ENCODE assay signal across 18 cellular contexts in the genomic region with DNA sequence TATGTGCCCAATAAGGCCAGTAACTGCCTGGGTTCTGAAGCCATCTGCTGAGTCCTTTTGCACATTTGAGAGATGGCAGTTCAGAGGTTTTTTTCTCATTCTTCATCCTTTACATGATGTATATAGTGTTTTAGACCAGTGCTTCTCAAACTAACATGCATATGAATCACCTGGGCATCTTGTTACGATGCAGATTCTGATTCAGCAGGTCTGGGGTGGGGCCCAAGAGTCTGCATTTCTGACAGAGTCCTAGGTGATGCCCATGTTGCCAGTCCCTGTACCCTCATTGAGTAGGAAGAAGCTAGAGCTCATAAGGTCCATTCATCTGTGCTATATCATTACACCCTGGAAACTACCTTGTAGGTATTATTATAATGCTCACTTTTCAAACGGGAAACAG. TPM values are rescaled to one million over a fixed set of nuclear protein-coding genes. Genes with fewer than 3 reads are reported as not detected.
DNase-seq lines count a peak whose midpoint lies in the region; ATAC-seq and TF ChIP-seq lines count a peak whose summit lies in the region.
"Had no signal": no experiment of that assay in that cellular context is flagged by ENCODE, and none has a peak within 500 bp of the region (broad histone marks: within the 10 kb centered on the region; RNA-seq: fewer than 3 reads in every experiment).

No MANE protein-coding gene starts in this region.

- H3K4me3 ChIP-seq in epithelial cell of esophagus (ENCODE audit: low read length), result no peak overlapping the region
- H3K4me3 ChIP-seq in gastrocnemius medialis, result no peak overlapping the region
- H3K4me3 ChIP-seq: K562, Peyer's patch had no signal

- TF ChIP-seq CTCF in HFFc6 (IDR thresholded peaks at IDR 0.05) (no peak), epithelial cell of esophagus (IDR thresholded peaks at IDR 0.05; ENCODE audit: insufficient read depth, low read depth, low read length, missing control alignments) (no peak), gastrocnemius medialis (IDR thresholded peaks at IDR 0.05 in 4 of 5, conservative IDR thresholded peaks at IDR 0.05 in 1 of 5) (no peak)

- peaks cover 12% of the 10 kb centered on the region for H3K36me3 Mint-ChIP-seq in activated naive CD8-positive, alpha-beta T cell treated with anti-CD3 and anti-CD28 coated beads for 36 hours
- H3K36me3 Mint-ChIP-seq in activated naive CD8-positive, alpha-beta T cell treated with anti-CD3 and anti-CD28 coated beads, Interleukin-2, amount 50 U/mL, for 24 hours (ENCODE audit: low read depth), result peaks cover 12% of the 10 kb centered on the region
- H3K36me3 Mint-ChIP-seq in HFFc6 (ENCODE audit: low read depth), result peaks cover 11% of the 10 kb centered on the region

- TF ChIP-seq POLR2A in gastrocnemius medialis (IDR thresholded peaks at IDR 0.05), result no peak

- peaks cover 12 to 23% of the 10 kb centered on the region in 2 donors for H3K4me1 ChIP-seq in gastrocnemius medialis

- peaks cover 26% of the 10 kb centered on the region for H3K4me1 Mint-ChIP-seq in activated naive CD8-positive, alpha-beta T cell treated with anti-CD3 and anti-CD28 coated beads for 36 hours
- H3K4me1 Mint-ChIP-seq in activated naive CD8-positive, alpha-beta T cell treated with anti-CD3 and anti-CD28 coated beads, Interleukin-2, amount 50 U/mL, for 24 hours, result peaks cover 28% of the 10 kb centered on the region
- peaks cover 45% of the 10 kb centered on the region for H3K4me1 Mint-ChIP-seq in HFFc6 (ENCODE audit: low read depth)

- in situ Hi-C loops in gastrocnemius medialis (cut with MboI; ENCODE audit: low sequenced_read_pairs in 4 of 4), result no loop called here

- ATAC-seq in activated naive CD8-positive, alpha-beta T cell treated with anti-CD3 and anti-CD28 coated beads, Interleukin-2, amount 50 U/mL, for 24 hours, result no peak
- ATAC-seq in gastrocnemius medialis (no peak), GM18873 (IDR thresholded peaks at IDR 0.05; ENCODE audit: low FRiP score, unreplicated experiment) (no peak)
- ATAC-seq: K562 had no signal

- peak overlapping the region; percentile 14 to 68 (median 48) for H3K27ac ChIP-seq in gastrocnemius medialis
- H3K27ac ChIP-seq: C4-2B, Peyer's patch had no signal

- H3K36me3 ChIP-seq in gastrocnemius medialis, result peaks cover 0 to 19% of the 10 kb centered on the region in 2 donors

- DNase-seq in activated naive CD8-positive, alpha-beta T cell treated with anti-CD3 and anti-CD28 coated beads for 36 hours, result no peak
- no peak for DNase-seq in activated naive CD8-positive, alpha-beta T cell treated with anti-CD3 and anti-CD28 coated beads, Interleukin-2, amount 50 U/mL, for 24 hours
- DNase-seq in HFFc6 (no peak), epithelial cell of esophagus (ENCODE audit: low read depth) (peak; percentile 52), gastrocnemius medialis (no peak), NCI-H1105 (lab: John Stamatoyannopoulos, UW) (no peak)
- DNase-seq in activated CD4-positive, alpha-beta T cell treated with anti-CD3 and anti-CD28 coated beads for 48 hours, result no peak
- DNase-seq: DMS79 treated with DMSO at 0.1 percent for 48 hours, H9, NCI-H1092, NCI-H1436 treated with DMSO at 0.1 percent for 48 hours, NCI-H2029, NCI-H524 treated with DMSO at 0.1 percent for 48 hours, NCI-H82, Peyer's patch had no signal

- no peaks in the 10 kb centered on the region for H3K27me3 Mint-ChIP-seq in activated naive CD8-positive, alpha-beta T cell treated with anti-CD3 and anti-CD28 coated beads for 36 hours
- H3K27me3 Mint-ChIP-seq in activated naive CD8-positive, alpha-beta T cell treated with anti-CD3 and anti-CD28 coated beads, Interleukin-2, amount 50 U/mL, for 24 hours, result no peaks in the 10 kb centered on the region
- peaks cover 2% of the 10 kb centered on the region; the same call in 1 of the 2 replicates for H3K27me3 Mint-ChIP-seq in HFFc6 (ENCODE audit: insufficient read depth)

- no peaks in the 10 kb centered on the region for H3K9me3 ChIP-seq in gastrocnemius medialis
- H3K9me3 ChIP-seq: Peyer's patch had no signal

- intact Hi-C loops in gastrocnemius medialis (cut with DNase I; ENCODE audit: low total_unique reads), result no loop called here

- H3K27ac Mint-ChIP-seq in activated naive CD8-positive, alpha-beta T cell treated with anti-CD3 and anti-CD28 coated beads for 36 hours, result peak overlapping the region; percentile 30
- H3K27ac Mint-ChIP-seq in activated naive CD8-positive, alpha-beta T cell treated with anti-CD3 and anti-CD28 coated beads, Interleukin-2, amount 50 U/mL, for 24 hours, result no peak overlapping the region
- H3K27ac Mint-ChIP-seq in HFFc6, result peak overlapping the region; percentile 14; the same call in 1 of the 2 replicates

- no peaks in the 10 kb centered on the region for H3K9me3 Mint-ChIP-seq in activated naive CD8-positive, alpha-beta T cell treated with anti-CD3 and anti-CD28 coated beads for 36 hours
- no peaks in the 10 kb centered on the region for H3K9me3 Mint-ChIP-seq in activated naive CD8-positive, alpha-beta T cell treated with anti-CD3 and anti-CD28 coated beads, Interleukin-2, amount 50 U/mL, for 24 hours
- H3K9me3 Mint-ChIP-seq in HFFc6, result no peaks in the 10 kb centered on the region
- H3K9me3 Mint-ChIP-seq: H9 had no signal

- no peaks in the 10 kb centered on the region for H3K27me3 ChIP-seq in gastrocnemius medialis
- H3K27me3 ChIP-seq: Peyer's patch had no signal

- H3K4me3 Mint-ChIP-seq in activated naive CD8-positive, alpha-beta T cell treated with anti-CD3 and anti-CD28 coated beads for 36 hours, result no peak overlapping the region
- H3K4me3 Mint-ChIP-seq in activated naive CD8-positive, alpha-beta T cell treated with anti-CD3 and anti-CD28 coated beads, Interleukin-2, amount 50 U/mL, for 24 hours, result no peak overlapping the region
- no peak overlapping the region for H3K4me3 Mint-ChIP-seq in HFFc6

RNA-seq across cellular contexts. Expression of a gene that starts 3.8 kb away (rescaled TPM):
- 10 to 100 TPM; 42.4 to 44.1 TPM for total RNA-seq in activated naive CD8-positive, alpha-beta T cell treated with anti-CD3 and anti-CD28 coated beads for 36 hours
- 10 to 100 TPM; 19.3 to 27.6 (median 24.4) TPM for total RNA-seq in HFFc6 (2021; fragmentation: NEBNext Ultra II Directional; extraction: Animal tissue kit (Norgen Biotek cat#: 25700))
- total RNA-seq in gastrocnemius medialis, result 10 to 100 TPM in 3 of 4 donors, 1 to 10 TPM in 1; 9.8 to 17.7 (median 13.7) TPM

RNA-seq across cellular contexts. Expression of a gene that starts 15.2 kb away (rescaled TPM):
- total RNA-seq in activated naive CD8-positive, alpha-beta T cell treated with anti-CD3 and anti-CD28 coated beads for 36 hours, result 10 to 100 TPM; 19.6 to 20.9 TPM
- total RNA-seq in HFFc6 (2021; fragmentation: NEBNext Ultra II Directional; extraction: Animal tissue kit (Norgen Biotek cat#: 25700)), result 10 to 100 TPM; 27.5 to 38.7 (median 31.7) TPM
- total RNA-seq in gastrocnemius medialis, result 100 to 1,000 TPM in 3 of 4 donors, 10 to 100 TPM in 1; 69.4 to 132 (median 104) TPM

RNA-seq across cellular contexts. Expression of a gene that starts 15.5 kb away (rescaled TPM):
- not detected for total RNA-seq in activated naive CD8-positive, alpha-beta T cell treated with anti-CD3 and anti-CD28 coated beads for 36 hours
- not detected for total RNA-seq in HFFc6 (2021; fragmentation: NEBNext Ultra II Directional; extraction: Animal tissue kit (Norgen Biotek cat#: 25700))
- not detected for total RNA-seq in gastrocnemius medialis
- total RNA-seq: K562, Peyer's patch had no signal

RNA-seq across cellular contexts. Expression of a gene that starts 16.3 kb away (rescaled TPM):
- 100 to 1,000 TPM; 719 to 732 TPM for total RNA-seq in activated naive CD8-positive, alpha-beta T cell treated with anti-CD3 and anti-CD28 coated beads for 36 hours
- total RNA-seq in HFFc6 (2021; fragmentation: NEBNext Ultra II Directional; extraction: Animal tissue kit (Norgen Biotek cat#: 25700)), result 100 to 1,000 TPM; 350 to 492 (median 406) TPM
- 100 to 1,000 TPM; 215 to 334 (median 284) TPM for total RNA-seq in gastrocnemius medialis
